In genomic region chr22:21447694-21448402, GRCh38 we compare ENCODE assay signal across 2 cellular contexts.
TF ChIP-seq lines count a peak whose summit lies in the region.

No MANE protein-coding gene starts in this region.

TF ChIP-seq in A549, 52 proteins besides CTCF, POLR2A, EP300 and RAD21 (continued from another document):
- no peak for TF ChIP-seq CHD2 (IDR thresholded peaks at IDR 0.05; ENCODE audit: low read length, partially characterized antibody)
- TF ChIP-seq FOXS1 (CRISPR knock-in tag; IDR thresholded peaks at IDR 0.05) = no peak
- no peak for TF ChIP-seq POLR2AphosphoS2 (conservative IDR thresholded peaks at IDR 0.05; ENCODE audit: low read length)
- no peak for TF ChIP-seq RNF2 (IDR thresholded peaks at IDR 0.05; ENCODE audit: borderline replicate concordance, low read depth)
- TF ChIP-seq, protein P1, sequence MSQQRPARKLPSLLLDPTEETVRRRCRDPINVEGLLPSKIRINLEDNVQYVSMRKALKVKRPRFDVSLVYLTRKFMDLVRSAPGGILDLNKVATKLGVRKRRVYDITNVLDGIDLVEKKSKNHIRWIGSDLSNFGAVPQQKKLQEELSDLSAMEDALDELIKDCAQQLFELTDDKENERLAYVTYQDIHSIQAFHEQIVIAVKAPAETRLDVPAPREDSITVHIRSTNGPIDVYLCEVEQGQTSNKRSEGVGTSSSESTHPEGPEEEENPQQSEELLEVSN (IDR thresholded peaks at IDR 0.05; ENCODE audit: borderline replicate concordance, low read depth) = no peak
- TF ChIP-seq SMC3 (IDR thresholded peaks at IDR 0.05) = no peak
- TF ChIP-seq TP53 (CRISPR knock-in tag; IDR thresholded peaks at IDR 0.05) = no peak

TF ChIP-seq in GM23338, 12 proteins besides CTCF, POLR2A, EP300 and RAD21:
- TF ChIP-seq, protein P2, sequence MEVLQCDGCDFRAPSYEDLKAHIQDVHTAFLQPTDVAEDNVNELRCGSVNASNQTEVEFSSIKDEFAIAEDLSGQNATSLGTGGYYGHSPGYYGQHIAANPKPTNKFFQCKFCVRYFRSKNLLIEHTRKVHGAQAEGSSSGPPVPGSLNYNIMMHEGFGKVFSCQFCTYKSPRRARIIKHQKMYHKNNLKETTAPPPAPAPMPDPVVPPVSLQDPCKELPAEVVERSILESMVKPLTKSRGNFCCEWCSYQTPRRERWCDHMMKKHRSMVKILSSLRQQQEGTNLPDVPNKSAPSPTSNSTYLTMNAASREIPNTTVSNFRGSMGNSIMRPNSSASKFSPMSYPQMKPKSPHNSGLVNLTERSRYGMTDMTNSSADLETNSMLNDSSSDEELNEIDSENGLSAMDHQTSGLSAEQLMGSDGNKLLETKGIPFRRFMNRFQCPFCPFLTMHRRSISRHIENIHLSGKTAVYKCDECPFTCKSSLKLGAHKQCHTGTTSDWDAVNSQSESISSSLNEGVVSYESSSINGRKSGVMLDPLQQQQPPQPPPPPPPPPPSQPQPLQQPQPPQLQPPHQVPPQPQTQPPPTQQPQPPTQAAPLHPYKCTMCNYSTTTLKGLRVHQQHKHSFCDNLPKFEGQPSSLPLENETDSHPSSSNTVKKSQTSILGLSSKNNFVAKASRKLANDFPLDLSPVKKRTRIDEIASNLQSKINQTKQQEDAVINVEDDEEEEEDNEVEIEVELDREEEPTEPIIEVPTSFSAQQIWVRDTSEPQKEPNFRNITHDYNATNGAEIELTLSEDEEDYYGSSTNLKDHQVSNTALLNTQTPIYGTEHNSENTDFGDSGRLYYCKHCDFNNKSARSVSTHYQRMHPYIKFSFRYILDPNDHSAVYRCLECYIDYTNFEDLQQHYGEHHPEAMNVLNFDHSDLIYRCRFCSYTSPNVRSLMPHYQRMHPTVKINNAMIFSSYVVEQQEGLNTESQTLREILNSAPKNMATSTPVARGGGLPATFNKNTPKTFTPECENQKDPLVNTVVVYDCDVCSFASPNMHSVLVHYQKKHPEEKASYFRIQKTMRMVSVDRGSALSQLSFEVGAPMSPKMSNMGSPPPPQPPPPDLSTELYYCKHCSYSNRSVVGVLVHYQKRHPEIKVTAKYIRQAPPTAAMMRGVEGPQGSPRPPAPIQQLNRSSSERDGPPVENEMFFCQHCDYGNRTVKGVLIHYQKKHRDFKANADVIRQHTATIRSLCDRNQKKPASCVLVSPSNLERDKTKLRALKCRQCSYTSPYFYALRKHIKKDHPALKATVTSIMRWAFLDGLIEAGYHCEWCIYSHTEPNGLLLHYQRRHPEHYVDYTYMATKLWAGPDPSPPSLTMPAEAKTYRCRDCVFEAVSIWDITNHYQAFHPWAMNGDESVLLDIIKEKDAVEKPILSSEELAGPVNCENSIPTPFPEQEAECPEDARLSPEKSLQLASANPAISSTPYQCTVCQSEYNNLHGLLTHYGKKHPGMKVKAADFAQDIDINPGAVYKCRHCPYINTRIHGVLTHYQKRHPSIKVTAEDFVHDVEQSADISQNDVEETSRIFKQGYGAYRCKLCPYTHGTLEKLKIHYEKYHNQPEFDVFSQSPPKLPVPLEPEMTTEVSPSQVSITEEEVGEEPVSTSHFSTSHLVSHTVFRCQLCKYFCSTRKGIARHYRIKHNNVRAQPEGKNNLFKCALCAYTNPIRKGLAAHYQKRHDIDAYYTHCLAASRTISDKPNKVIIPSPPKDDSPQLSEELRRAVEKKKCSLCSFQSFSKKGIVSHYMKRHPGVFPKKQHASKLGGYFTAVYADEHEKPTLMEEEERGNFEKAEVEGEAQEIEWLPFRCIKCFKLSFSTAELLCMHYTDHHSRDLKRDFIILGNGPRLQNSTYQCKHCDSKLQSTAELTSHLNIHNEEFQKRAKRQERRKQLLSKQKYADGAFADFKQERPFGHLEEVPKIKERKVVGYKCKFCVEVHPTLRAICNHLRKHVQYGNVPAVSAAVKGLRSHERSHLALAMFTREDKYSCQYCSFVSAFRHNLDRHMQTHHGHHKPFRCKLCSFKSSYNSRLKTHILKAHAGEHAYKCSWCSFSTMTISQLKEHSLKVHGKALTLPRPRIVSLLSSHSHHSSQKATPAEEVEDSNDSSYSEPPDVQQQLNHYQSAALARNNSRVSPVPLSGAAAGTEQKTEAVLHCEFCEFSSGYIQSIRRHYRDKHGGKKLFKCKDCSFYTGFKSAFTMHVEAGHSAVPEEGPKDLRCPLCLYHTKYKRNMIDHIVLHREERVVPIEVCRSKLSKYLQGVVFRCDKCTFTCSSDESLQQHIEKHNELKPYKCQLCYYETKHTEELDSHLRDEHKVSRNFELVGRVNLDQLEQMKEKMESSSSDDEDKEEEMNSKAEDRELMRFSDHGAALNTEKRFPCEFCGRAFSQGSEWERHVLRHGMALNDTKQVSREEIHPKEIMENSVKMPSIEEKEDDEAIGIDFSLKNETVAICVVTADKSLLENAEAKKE (CRISPR knock-in tag; IDR thresholded peaks at IDR 0.05) = no peak
- TF ChIP-seq CREB1 (CRISPR knock-in tag; IDR thresholded peaks at IDR 0.05; ENCODE audit: low read depth) (no peak), NANOG (IDR thresholded peaks at IDR 0.05; ENCODE audit: borderline replicate concordance) (no peak), EZH2phosphoT487 (IDR thresholded peaks at IDR 0.05; ENCODE audit: unreplicated experiment) (no peak), STAT1 (IDR thresholded peaks at IDR 0.05; ENCODE audit: unreplicated experiment) (no peak), ZNF331 (CRISPR knock-in tag; IDR thresholded peaks at IDR 0.05; ENCODE audit: low read depth) (no peak), ZNF114 (CRISPR knock-in tag; IDR thresholded peaks at IDR 0.05) (no peak), EZH2 (IDR thresholded peaks at IDR 0.05; ENCODE audit: low read depth, unreplicated experiment) (no peak)
- TF ChIP-seq, protein P3, sequence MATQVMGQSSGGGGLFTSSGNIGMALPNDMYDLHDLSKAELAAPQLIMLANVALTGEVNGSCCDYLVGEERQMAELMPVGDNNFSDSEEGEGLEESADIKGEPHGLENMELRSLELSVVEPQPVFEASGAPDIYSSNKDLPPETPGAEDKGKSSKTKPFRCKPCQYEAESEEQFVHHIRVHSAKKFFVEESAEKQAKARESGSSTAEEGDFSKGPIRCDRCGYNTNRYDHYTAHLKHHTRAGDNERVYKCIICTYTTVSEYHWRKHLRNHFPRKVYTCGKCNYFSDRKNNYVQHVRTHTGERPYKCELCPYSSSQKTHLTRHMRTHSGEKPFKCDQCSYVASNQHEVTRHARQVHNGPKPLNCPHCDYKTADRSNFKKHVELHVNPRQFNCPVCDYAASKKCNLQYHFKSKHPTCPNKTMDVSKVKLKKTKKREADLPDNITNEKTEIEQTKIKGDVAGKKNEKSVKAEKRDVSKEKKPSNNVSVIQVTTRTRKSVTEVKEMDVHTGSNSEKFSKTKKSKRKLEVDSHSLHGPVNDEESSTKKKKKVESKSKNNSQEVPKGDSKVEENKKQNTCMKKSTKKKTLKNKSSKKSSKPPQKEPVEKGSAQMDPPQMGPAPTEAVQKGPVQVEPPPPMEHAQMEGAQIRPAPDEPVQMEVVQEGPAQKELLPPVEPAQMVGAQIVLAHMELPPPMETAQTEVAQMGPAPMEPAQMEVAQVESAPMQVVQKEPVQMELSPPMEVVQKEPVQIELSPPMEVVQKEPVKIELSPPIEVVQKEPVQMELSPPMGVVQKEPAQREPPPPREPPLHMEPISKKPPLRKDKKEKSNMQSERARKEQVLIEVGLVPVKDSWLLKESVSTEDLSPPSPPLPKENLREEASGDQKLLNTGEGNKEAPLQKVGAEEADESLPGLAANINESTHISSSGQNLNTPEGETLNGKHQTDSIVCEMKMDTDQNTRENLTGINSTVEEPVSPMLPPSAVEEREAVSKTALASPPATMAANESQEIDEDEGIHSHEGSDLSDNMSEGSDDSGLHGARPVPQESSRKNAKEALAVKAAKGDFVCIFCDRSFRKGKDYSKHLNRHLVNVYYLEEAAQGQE (IDR thresholded peaks at IDR 0.05; ENCODE audit: unreplicated experiment) = no peak
